ENCODE assay signal across 26 cellular contexts in the genomic region with DNA sequence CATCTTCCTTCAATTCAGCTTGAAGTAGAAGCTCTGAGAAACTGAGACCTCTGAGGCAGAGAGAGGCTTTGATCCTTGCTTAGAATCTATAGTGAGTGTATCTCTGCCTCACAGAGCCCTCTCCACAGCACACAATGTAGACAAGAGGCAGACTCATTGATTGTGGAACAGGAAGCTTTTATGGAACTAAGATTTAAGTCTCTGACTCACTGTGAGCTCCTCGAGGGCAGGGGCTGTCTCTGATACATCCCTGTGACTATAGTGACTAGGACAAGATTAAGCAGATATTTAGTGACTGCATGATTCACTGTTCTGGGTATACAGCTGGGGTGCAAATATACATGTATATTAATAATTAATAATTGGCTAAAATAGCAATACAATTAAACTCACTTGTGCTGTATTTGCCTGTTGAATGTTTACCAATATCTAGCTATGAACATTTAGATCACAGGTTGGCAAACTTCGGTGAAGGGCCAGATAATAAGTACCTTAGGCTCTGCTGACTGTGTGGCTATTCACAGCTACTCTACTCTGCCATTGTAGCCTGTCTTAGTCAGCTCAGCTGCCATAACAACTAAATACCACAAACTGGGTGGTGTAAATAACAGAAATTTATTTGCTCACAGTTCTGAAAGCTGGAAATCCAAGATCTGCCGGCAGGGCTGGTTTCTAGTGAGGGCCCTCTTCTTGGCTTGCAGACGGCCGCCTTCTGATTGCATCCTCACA. TPM values are rescaled to one million over a fixed set of nuclear protein-coding genes. Genes with fewer than 3 reads are reported as not detected.
"Had no signal": no experiment of that assay in that cellular context is flagged by ENCODE, and none has a peak within 500 bp of the region (broad histone marks: within the 10 kb centered on the region; RNA-seq: fewer than 3 reads in every experiment).

No MANE protein-coding gene starts in this region.

- H3K79me2 ChIP-seq: parathyroid adenoma had no signal

- H2AFZ ChIP-seq: parathyroid adenoma had no signal

- H3K9me3 Mint-ChIP-seq: activated T-helper 2 cell treated with anti-CD3 and anti-CD28 coated beads, Interferon-gamma antibody, Interleukin-2, Interleukin-4, amounts not matched to agents 10 μg/mL and 5 μg/mL and 100 μg/mL, durations not matched to agents 14 hours and 24 hours and 36 hours; stimulated activated effector memory CD8-positive, alpha-beta T cell treated with anti-CD3 and anti-CD28 coated beads, Interleukin-12 subunit alpha, Interleukin-12 subunit beta, amount 100 ng/mL, for 72 hours had no signal

- H3K36me3 ChIP-seq: esophagus muscularis mucosa, gastroesophageal sphincter, suprapubic skin, tibial nerve, vagina had no signal

- H3K27ac ChIP-seq: esophagus muscularis mucosa, gastroesophageal sphincter, parathyroid adenoma, suprapubic skin, tibial nerve, vagina had no signal

- H3K4me3 ChIP-seq: esophagus muscularis mucosa, gastroesophageal sphincter, mucosa of descending colon, suprapubic skin, tibial nerve, vagina had no signal

- ATAC-seq: activated T-cell treated with anti-CD3 and anti-CD28 coated beads, Interleukin-2, amount 50 U/mL, for 4 hours; gastroesophageal sphincter; left colon; mucosa of descending colon; right cardiac atrium; stimulated activated effector memory CD8-positive, alpha-beta T cell treated with anti-CD3 and anti-CD28 coated beads, Interleukin-12 subunit alpha, Interleukin-12 subunit beta, amount 100 ng/mL, for 72 hours; stimulated activated naive CD8-positive, alpha-beta T cell treated with anti-CD3 and anti-CD28 coated beads, Interleukin-15, amount 100 ng/mL, for 72 hours; T-cell had no signal

- H3K9me3 ChIP-seq: esophagus muscularis mucosa, gastroesophageal sphincter, mucosa of descending colon, suprapubic skin, tibial nerve, vagina had no signal

- H3K4me1 ChIP-seq: esophagus muscularis mucosa, gastroesophageal sphincter, parathyroid adenoma, tibial nerve, vagina had no signal

- H3K27me3 ChIP-seq: tibial nerve, vagina had no signal

- H3K27ac Mint-ChIP-seq: activated naive CD8-positive, alpha-beta T cell; activated T-helper 2 cell treated with anti-CD3 and anti-CD28 coated beads, Interferon-gamma antibody, Interleukin-2, Interleukin-4, amounts not matched to agents 10 μg/mL and 5 μg/mL and 100 μg/mL, durations not matched to agents 14 hours and 24 hours and 36 hours; stimulated activated effector memory CD8-positive, alpha-beta T cell treated with anti-CD3 and anti-CD28 coated beads, Interleukin-12 subunit alpha, Interleukin-12 subunit beta, amount 100 ng/mL, for 72 hours; stimulated activated naive CD8-positive, alpha-beta T cell treated with anti-CD3 and anti-CD28 coated beads, Interleukin-15, amount 100 ng/mL, for 72 hours; T-cell had no signal

- H3K4me3 Mint-ChIP-seq: activated naive CD8-positive, alpha-beta T cell; activated T-cell treated with anti-CD3 and anti-CD28 coated beads, Interleukin-2, amount 50 U/mL, for 4 hours; nephron progenitor cell; stimulated activated effector memory CD8-positive, alpha-beta T cell treated with anti-CD3 and anti-CD28 coated beads, Interleukin-12 subunit alpha, Interleukin-12 subunit beta, amount 100 ng/mL, for 72 hours; stimulated activated naive CD8-positive, alpha-beta T cell treated with anti-CD3 and anti-CD28 coated beads, Interleukin-15, amount 100 ng/mL, for 72 hours; T-cell had no signal

- DNase-seq: activated CD4-positive, alpha-beta T cell treated with anti-CD3 and anti-CD28 coated beads for 1 hour; activated CD4-positive, alpha-beta T cell treated with anti-CD3 and anti-CD28 coated beads, Interleukin-2, amount 50 U/mL, for 1 hour; activated CD8-positive, alpha-beta memory T cell treated with anti-CD3 and anti-CD28 coated beads, Interleukin-2, amount 50 U/mL, for 48 hours; activated naive CD4-positive, alpha-beta T cell; activated T-cell treated with anti-CD3 and anti-CD28 coated beads, Interleukin-2, amount 50 U/mL, for 4 hours; cerebellar nuclear complex; cortex of kidney; left colon; mesendoderm; mucosa of descending colon; nephron progenitor cell; right cardiac atrium; stimulated activated CD4-positive, alpha-beta T cell treated with anti-CD3 and anti-CD28 coated beads, Interleukin-1b, Interleukin-23, amount 100 ng/mL, for 48 hours; stimulated activated naive CD8-positive, alpha-beta T cell treated with anti-CD3 and anti-CD28 coated beads, Interleukin-15, amount 100 ng/mL, for 72 hours; T-cell; T-helper 9 cell had no signal

- H3K36me3 Mint-ChIP-seq: stimulated activated effector memory CD8-positive, alpha-beta T cell treated with anti-CD3 and anti-CD28 coated beads, Interleukin-12 subunit alpha, Interleukin-12 subunit beta, amount 100 ng/mL, for 72 hours; T-cell had no signal

- H3K4me1 Mint-ChIP-seq: stimulated activated effector memory CD8-positive, alpha-beta T cell treated with anti-CD3 and anti-CD28 coated beads, Interleukin-12 subunit alpha, Interleukin-12 subunit beta, amount 100 ng/mL, for 72 hours; stimulated activated naive CD8-positive, alpha-beta T cell treated with anti-CD3 and anti-CD28 coated beads, Interleukin-15, amount 100 ng/mL, for 72 hours; T-cell had no signal

RNA-seq across cellular contexts. Expression of gene ARHGEF4, which starts 54.4 kb away (rescaled TPM):
- total RNA-seq: pulmonary artery endothelial cell had no signal
